Comparison of ENCODE assay signal across 8 cellular contexts in genomic region chr1:86914635-86914997, GRCh38. TPM values are rescaled to one million over a fixed set of nuclear protein-coding genes. Genes with fewer than 3 reads are reported as not detected.
DNase-seq lines count a peak whose midpoint lies in the region; ATAC-seq and TF ChIP-seq lines count a peak whose summit lies in the region.

TSS of gene HS2ST1 (plus strand) at chr1:86914635.

- no peak for TF ChIP-seq POLR2A in testis (IDR thresholded peaks at IDR 0.05)

- H2AFZ ChIP-seq in SK-N-SH (ENCODE audit: low read depth), result peak within 1 kb of the TSS; percentile 92

- ATAC-seq in SK-N-SH treated with all-trans-retinoic acid at 6 μM for 48 hours (no peak; the same call in 2 of the 3 replicates), left colon (no peak), HG03439 (IDR thresholded peaks at IDR 0.05; ENCODE audit: unreplicated experiment) (no peak), GM18867 (IDR thresholded peaks at IDR 0.05; ENCODE audit: unreplicated experiment) (no peak)

- 5% methylated on average over 12 of the region's 41 CpGs for WGBS in SK-N-SH (ENCODE audit: low lambda C conversion rate)
- 1% methylated on average over 29 to 32 of the region's 41 CpGs for WGBS in testis, 2 donors

- H3K9me2 ChIP-seq in SK-N-SH, result no peaks in the 10 kb centered on the region

- DNase-seq in SK-N-SH, result no peak
- DNase-seq in left colon, result no peak
- no peak for DNase-seq in testis
- no peak for DNase-seq in NCI-H146 treated with DMSO at 0.1 percent for 48 hours (lab: John Stamatoyannopoulos, UW; ENCODE audit: unreplicated experiment)

- no peak for TF ChIP-seq RAD21 in SK-N-SH (IDR thresholded peaks at IDR 0.05; ENCODE audit: low read length)

- intact Hi-C loops in left colon (cut with DNase I, micrococcal nuclease) (no loop called here), testis (cut with DNase I; ENCODE audit: low total_unique reads) (no loop called here)

- H3K79me2 ChIP-seq in SK-N-SH (ENCODE audit: insufficient read depth), result peaks cover 89% of the 10 kb centered on the region

- H3K27me3 ChIP-seq in SK-N-SH (ENCODE audit: insufficient read depth), result no peaks in the 10 kb centered on the region
- no peaks in the 10 kb centered on the region for H3K27me3 ChIP-seq in testis

- peaks cover 28% of the 10 kb centered on the region for H4K20me1 ChIP-seq in SK-N-SH (ENCODE audit: insufficient read depth)

- H3K4me3 ChIP-seq in SK-N-SH (ENCODE audit: low read depth in 2 of 2, low read length in 1 of 2) (peak within 1 kb of the TSS; percentile 97 to 98), testis (peak within 1 kb of the TSS; percentile 89 to 92)

- peak within 1 kb of the TSS; percentile 86 for H3K4me2 ChIP-seq in SK-N-SH

- no peaks in the 10 kb centered on the region; the same call in 1 of the 2 replicates for H3K9me3 ChIP-seq in SK-N-SH
- H3K9me3 ChIP-seq in testis, result no peaks in the 10 kb centered on the region

- CTCF ChIA-PET in SK-N-SH (lab: Yijun Ruan, JAX), result interaction anchor here (1.6 to 2.1 kb wide), 5 partner anchors 13 to 170 kb away, joined by 5 to 14 read pairs (median 6); no protein-coding TSS in a partner anchor

- H3K36me3 ChIP-seq in SK-N-SH (replicated peaks in 1 of 2; ENCODE audit: control insufficient read depth in 1 of 2, insufficient read depth in 2 of 2, low read length in 1 of 2) (peaks cover 7 to 8% of the 10 kb centered on the region in 2 experiments), testis (ENCODE audit: low read depth, missing control alignments) (no peaks in the 10 kb centered on the region)

- peaks cover 4% of the 10 kb centered on the region for H3F3A ChIP-seq in SK-N-SH (replicated peaks; ENCODE audit: insufficient read depth)

- TF ChIP-seq EP300 in SK-N-SH (IDR thresholded peaks at IDR 0.05; ENCODE audit: borderline replicate concordance in 1 of 2, low read depth in 1 of 2, low read length in 1 of 2), result no peak

- POLR2A ChIA-PET in SK-N-SH (lab: Yijun Ruan, JAX), result interaction anchor here (0.9 to 1.7 kb wide), 3 partner anchors 13 to 210 kb away, joined by 3 to 4 read pairs (median 4); partner anchors contain the start of gene SH3GLB1

- H3K27ac ChIP-seq in SK-N-SH (ENCODE audit: low read depth in 2 of 2, low read length in 1 of 2) (peak within 1 kb of the TSS; percentile 91 to 94), angular gyrus (ENCODE audit: low read depth, low read length) (peak within 1 kb of the TSS; percentile 93), testis (peak within 1 kb of the TSS; percentile 94 to 95)

- TF ChIP-seq CTCF in SK-N-SH (IDR thresholded peaks at IDR 0.05) (no peak), testis (IDR thresholded peaks at IDR 0.05) (no peak)

- H3K9ac ChIP-seq in SK-N-SH, result peak within 1 kb of the TSS; percentile 96

- H3K4me1 ChIP-seq in SK-N-SH (ENCODE audit: control insufficient read depth in 1 of 2, insufficient read depth in 2 of 2, low read depth in 1 of 2, low read length in 1 of 2) (peaks cover 0 to 13% of the 10 kb centered on the region in 2 experiments; a peak in 3 of 4 replicates), testis (peaks cover 14% of the 10 kb centered on the region)

TF ChIP-seq in SK-N-SH, 30 proteins besides CTCF, POLR2A, EP300 and RAD21:
- TF ChIP-seq TAF1 (IDR thresholded peaks at IDR 0.05; ENCODE audit: borderline replicate concordance, low read depth, low read length) (peak; percentile 59; the same call in 1 of the 2 replicates), POLR2AphosphoS5 (IDR thresholded peaks at IDR 0.05; ENCODE audit: low read depth, low read length) (no peak; the same call in 1 of the 2 replicates), NRF1 (IDR thresholded peaks at IDR 0.05; ENCODE audit: low read depth, low read length) (peak; percentile 56), MAX (IDR thresholded peaks at IDR 0.05; ENCODE audit: low read depth) (no peak), MEF2A (IDR thresholded peaks at IDR 0.05; ENCODE audit: borderline replicate concordance, low read depth) (no peak), FOXM1 (IDR thresholded peaks at IDR 0.05; ENCODE audit: low read depth) (no peak), SMC3 (IDR thresholded peaks at IDR 0.05; ENCODE audit: low read depth, low read length) (no peak), RFX5 (IDR thresholded peaks at IDR 0.05; ENCODE audit: low read length) (no peak), MXI1 (IDR thresholded peaks at IDR 0.05; ENCODE audit: low read depth, low read length) (no peak), ELF1 (IDR thresholded peaks at IDR 0.05) (no peak)
- TF ChIP-seq, protein P1, sequence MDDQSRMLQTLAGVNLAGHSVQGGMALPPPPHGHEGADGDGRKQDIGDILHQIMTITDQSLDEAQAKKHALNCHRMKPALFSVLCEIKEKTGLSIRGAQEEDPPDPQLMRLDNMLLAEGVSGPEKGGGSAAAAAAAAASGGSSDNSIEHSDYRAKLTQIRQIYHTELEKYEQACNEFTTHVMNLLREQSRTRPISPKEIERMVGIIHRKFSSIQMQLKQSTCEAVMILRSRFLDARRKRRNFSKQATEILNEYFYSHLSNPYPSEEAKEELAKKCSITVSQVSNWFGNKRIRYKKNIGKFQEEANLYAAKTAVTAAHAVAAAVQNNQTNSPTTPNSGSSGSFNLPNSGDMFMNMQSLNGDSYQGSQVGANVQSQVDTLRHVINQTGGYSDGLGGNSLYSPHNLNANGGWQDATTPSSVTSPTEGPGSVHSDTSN (IDR thresholded peaks at IDR 0.05), result no peak
- TF ChIP-seq, protein P2, sequence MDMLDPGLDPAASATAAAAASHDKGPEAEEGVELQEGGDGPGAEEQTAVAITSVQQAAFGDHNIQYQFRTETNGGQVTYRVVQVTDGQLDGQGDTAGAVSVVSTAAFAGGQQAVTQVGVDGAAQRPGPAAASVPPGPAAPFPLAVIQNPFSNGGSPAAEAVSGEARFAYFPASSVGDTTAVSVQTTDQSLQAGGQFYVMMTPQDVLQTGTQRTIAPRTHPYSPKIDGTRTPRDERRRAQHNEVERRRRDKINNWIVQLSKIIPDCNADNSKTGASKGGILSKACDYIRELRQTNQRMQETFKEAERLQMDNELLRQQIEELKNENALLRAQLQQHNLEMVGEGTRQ (IDR thresholded peaks at IDR 0.05; ENCODE audit: borderline replicate concordance, low read depth, low read length), result no peak

TF ChIP-seq in SK-N-SH treated with all-trans-retinoic acid at 6 μM for 48 hours, 23 proteins besides CTCF, POLR2A, EP300 and RAD21 (continues in another document):
- TF ChIP-seq ZFP30 (CRISPR knock-in tag; IDR thresholded peaks at IDR 0.05) (no peak), OSR1 (CRISPR knock-in tag; IDR thresholded peaks at IDR 0.05) (no peak), CSDC2 (CRISPR knock-in tag; IDR thresholded peaks at IDR 0.05) (no peak), CREB5 (CRISPR knock-in tag; IDR thresholded peaks at IDR 0.05; ENCODE audit: low read depth) (no peak), ZNF8 (CRISPR knock-in tag; IDR thresholded peaks at IDR 0.05) (no peak), RARB (CRISPR knock-in tag; IDR thresholded peaks at IDR 0.05) (no peak), ZNF565 (CRISPR knock-in tag; conservative IDR thresholded peaks at IDR 0.05; ENCODE audit: low read depth) (no peak)
- TF ChIP-seq, protein P3, sequence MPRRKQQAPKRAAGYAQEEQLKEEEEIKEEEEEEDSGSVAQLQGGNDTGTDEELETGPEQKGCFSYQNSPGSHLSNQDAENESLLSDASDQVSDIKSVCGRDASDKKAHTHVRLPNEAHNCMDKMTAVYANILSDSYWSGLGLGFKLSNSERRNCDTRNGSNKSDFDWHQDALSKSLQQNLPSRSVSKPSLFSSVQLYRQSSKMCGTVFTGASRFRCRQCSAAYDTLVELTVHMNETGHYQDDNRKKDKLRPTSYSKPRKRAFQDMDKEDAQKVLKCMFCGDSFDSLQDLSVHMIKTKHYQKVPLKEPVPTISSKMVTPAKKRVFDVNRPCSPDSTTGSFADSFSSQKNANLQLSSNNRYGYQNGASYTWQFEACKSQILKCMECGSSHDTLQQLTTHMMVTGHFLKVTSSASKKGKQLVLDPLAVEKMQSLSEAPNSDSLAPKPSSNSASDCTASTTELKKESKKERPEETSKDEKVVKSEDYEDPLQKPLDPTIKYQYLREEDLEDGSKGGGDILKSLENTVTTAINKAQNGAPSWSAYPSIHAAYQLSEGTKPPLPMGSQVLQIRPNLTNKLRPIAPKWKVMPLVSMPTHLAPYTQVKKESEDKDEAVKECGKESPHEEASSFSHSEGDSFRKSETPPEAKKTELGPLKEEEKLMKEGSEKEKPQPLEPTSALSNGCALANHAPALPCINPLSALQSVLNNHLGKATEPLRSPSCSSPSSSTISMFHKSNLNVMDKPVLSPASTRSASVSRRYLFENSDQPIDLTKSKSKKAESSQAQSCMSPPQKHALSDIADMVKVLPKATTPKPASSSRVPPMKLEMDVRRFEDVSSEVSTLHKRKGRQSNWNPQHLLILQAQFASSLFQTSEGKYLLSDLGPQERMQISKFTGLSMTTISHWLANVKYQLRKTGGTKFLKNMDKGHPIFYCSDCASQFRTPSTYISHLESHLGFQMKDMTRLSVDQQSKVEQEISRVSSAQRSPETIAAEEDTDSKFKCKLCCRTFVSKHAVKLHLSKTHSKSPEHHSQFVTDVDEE (CRISPR knock-in tag; IDR thresholded peaks at IDR 0.05), result no peak

RNA-seq across cellular contexts. Expression of gene HS2ST1, which starts in this region (rescaled TPM):
- polyA plus RNA-seq in SK-N-SH (2012; rRNA removed), result 16.6 and 21.8 TPM in 2 replicates
- polyA plus RNA-seq in SK-N-SH (2012; cell fraction: cytosol; rRNA removed), result 24.2 and 27.1 TPM in 2 replicates
- 7.0 and 7.7 TPM in 2 replicates for polyA plus RNA-seq in SK-N-SH (2012; cell fraction: nucleus; rRNA removed)
- 10 to 100 TPM; 17.4 to 23.5 TPM for total RNA-seq in left colon
- total RNA-seq in testis, result 10 to 100 TPM; 12.8 to 22.4 TPM
- 21.1 TPM for polyA plus RNA-seq in testis (ENCODE audit: insufficient read depth, low read depth, low replicate concordance)
